ENCODE assay signal across 20 cellular contexts in genomic region chr11:5696210-5696609, GRCh38. TPM values are rescaled to one million over a fixed set of nuclear protein-coding genes. Genes with fewer than 3 reads are reported as not detected.
A peak's percentile ranks its signal among the peaks of the same experiment; 100 is the strongest.
DNase-seq lines count a peak whose midpoint lies in the region; ATAC-seq, FAIRE-seq and TF ChIP-seq lines count a peak whose summit lies in the region.
"Had no signal": no experiment of that assay in that cellular context is flagged by ENCODE, and none has a peak within 500 bp of the region (broad histone marks: within the 10 kb centered on the region; RNA-seq: fewer than 3 reads in every experiment).

No MANE protein-coding gene starts in this region.

- H3K27ac ChIP-seq in liver (ENCODE audit: low read depth in 1 of 2, low read length in 2 of 2) (no peak overlapping the region), HepG2 (ENCODE audit: extremely low read length, insufficient read depth, low read length) (no peak overlapping the region)
- H3K27ac ChIP-seq: tibial artery had no signal

- H3K9me3 ChIP-seq in liver (ENCODE audit: control insufficient read depth in 4 of 4, low read length in 3 of 4) (no peaks in the 10 kb centered on the region), HepG2 (ENCODE audit: low read length) (no peaks in the 10 kb centered on the region), T-helper 17 cell (ENCODE audit: control insufficient read depth, low read length, poor library complexity, severe bottlenecking) (no peaks in the 10 kb centered on the region)
- H3K9me3 ChIP-seq: tibial artery had no signal

- 62% methylated on average over 2 of the region's 2 CpGs for WGBS in liver
- 5% methylated on average over 2 of the region's 2 CpGs for WGBS in HepG2 (ENCODE audit: low lambda C conversion rate)

- intact Hi-C loops in HepG2 (cut with micrococcal nuclease; ENCODE audit: unreplicated experiment), result no loop called here

- no peaks in the 10 kb centered on the region for H3K9me3 Mint-ChIP-seq in immature natural killer cell
- H3K9me3 Mint-ChIP-seq: activated CD4-positive, alpha-beta memory T cell treated with anti-CD3 and anti-CD28 coated beads, Interleukin-2, amount 10 ng/mL, durations not matched to agents 7 days and 5 days; mesothelial cell of epicardium had no signal

- no peak overlapping the region for H3K4me2 ChIP-seq in HepG2 (ENCODE audit: low read depth, low read length)

- no TSS peak for BruUV-seq in HepG2 (replicated peaks; lab: Mats Ljungman, UMichigan)

- TF ChIP-seq POLR2A in HepG2 (IDR thresholded peaks at IDR 0.05; ENCODE audit: insufficient read depth in 1 of 2, low read depth in 2 of 2, low read length in 2 of 2), result no peak

- H3K9ac ChIP-seq in liver (ENCODE audit: low read depth in 1 of 2, low read length in 2 of 2) (no peak overlapping the region), HepG2 (ENCODE audit: insufficient read depth, low read depth, low read length) (no peak overlapping the region)

- no peak for FAIRE-seq in HepG2 (lab: Jason Lieb, UNC)

- H2AFZ ChIP-seq in HepG2 (ENCODE audit: low read length), result no peak overlapping the region

- H3K4me3 ChIP-seq in liver (ENCODE audit: low read depth in 1 of 3, low read length in 3 of 3) (no peak overlapping the region), HepG2 (replicated peaks in 1 of 3; ENCODE audit: insufficient read depth in 1 of 3, low read depth in 2 of 3, low read length in 3 of 3) (no peak overlapping the region)
- H3K4me3 ChIP-seq: tibial artery had no signal

- POLR2A ChIA-PET in HepG2 (lab: Yijun Ruan, JAX), result no interaction called here

- CTCF ChIA-PET in HepG2 (lab: Yijun Ruan, JAX; ENCODE audit: low intra/inter-chr PET ratio, low total read pairs), result no interaction called here

- in situ Hi-C loops in HepG2 (cut with HindIII; ENCODE audit: extremely low pct_ligation_motif_present, low pct_unique_long_range_greater_than_20kb), result no loop called here

- TF ChIP-seq CTCF in liver (IDR thresholded peaks at IDR 0.05; ENCODE audit: low read depth, low read length, missing input control), result no peak
- no peak for TF ChIP-seq CTCF in HepG2 (CRISPR knock-in tag; IDR thresholded peaks at IDR 0.05)

- TF ChIP-seq EP300 in HepG2 (IDR thresholded peaks at IDR 0.05; ENCODE audit: low read depth in 2 of 2, low read length in 2 of 2) (no peak), HepG2 (CRISPR knock-in tag; IDR thresholded peaks at IDR 0.05; ENCODE audit: borderline replicate concordance) (no peak)

- H3K79me2 ChIP-seq in HepG2 (ENCODE audit: insufficient read depth, low read length), result no peaks in the 10 kb centered on the region

- ATAC-seq in HepG2 (no peak), T-helper 17 cell (no peak), GM21825 (IDR thresholded peaks at IDR 0.05; ENCODE audit: unreplicated experiment) (no peak)

- H3K4me3 Mint-ChIP-seq in T-helper 17 cell, result peak overlapping the region; percentile 28
- no peak overlapping the region for H3K4me3 Mint-ChIP-seq in immature natural killer cell
- H3K4me3 Mint-ChIP-seq: activated CD4-positive, alpha-beta memory T cell treated with anti-CD3 and anti-CD28 coated beads, Interleukin-2, amount 10 ng/mL, durations not matched to agents 7 days and 5 days; mesothelial cell of epicardium had no signal

- H3K4me1 ChIP-seq in liver (ENCODE audit: control insufficient read depth in 4 of 4, insufficient read depth in 4 of 4, low read length in 3 of 4) (no peaks in the 10 kb centered on the region), HepG2 (ENCODE audit: insufficient read depth, low read length) (no peaks in the 10 kb centered on the region)

- TF ChIP-seq RAD21 in liver (IDR thresholded peaks at IDR 0.05), result no peak
- TF ChIP-seq RAD21 in HepG2 (CRISPR knock-in tag; IDR thresholded peaks at IDR 0.05), result no peak

- H3K36me3 Mint-ChIP-seq in T-helper 17 cell (ENCODE audit: low read depth) (peaks cover 14% of the 10 kb centered on the region), immature natural killer cell (peaks cover 12 to 57% (median 34%) of the 10 kb centered on the region in 3 donors)

- H3K27me3 Mint-ChIP-seq in T-helper 17 cell (no peaks in the 10 kb centered on the region), immature natural killer cell (ENCODE audit: low read depth in 3 of 3) (peaks cover 0 to 3% (median 1%) of the 10 kb centered on the region in 3 donors)
- H3K27me3 Mint-ChIP-seq: activated CD4-positive, alpha-beta memory T cell treated with anti-CD3 and anti-CD28 coated beads, Interleukin-2, amount 10 ng/mL, durations not matched to agents 7 days and 5 days had no signal

- H3K27me3 ChIP-seq in liver (ENCODE audit: control insufficient read depth in 4 of 4, insufficient read depth in 4 of 4, low read length in 3 of 4) (no peaks in the 10 kb centered on the region), HepG2 (ENCODE audit: control insufficient read depth in 1 of 2, insufficient read depth in 2 of 2, low read length in 2 of 2) (no peaks in the 10 kb centered on the region)
- H3K27me3 ChIP-seq: tibial artery had no signal

- H3K36me3 ChIP-seq in liver (ENCODE audit: control insufficient read depth in 4 of 4, insufficient read depth in 3 of 4, low read depth in 1 of 4, low read length in 3 of 4) (peaks cover 0 to 9% (median 3%) of the 10 kb centered on the region in 4 donors), HepG2 (replicated peaks in 1 of 2; ENCODE audit: control insufficient read depth in 1 of 2, insufficient read depth in 2 of 2, low read length in 2 of 2) (no peaks in the 10 kb centered on the region)

- no peaks in the 10 kb centered on the region for H4K20me1 ChIP-seq in HepG2 (ENCODE audit: insufficient read depth, low read length)

- H3K4me1 Mint-ChIP-seq in T-helper 17 cell (peaks cover 44% of the 10 kb centered on the region), immature natural killer cell (peaks cover 65 to 88% of the 10 kb centered on the region in 2 donors)

- H3K27ac Mint-ChIP-seq in T-helper 17 cell (peak overlapping the region; percentile 98), immature natural killer cell (peak overlapping the region; percentile 20 to 85 (median 80))
- H3K27ac Mint-ChIP-seq: activated CD4-positive, alpha-beta memory T cell treated with anti-CD3 and anti-CD28 coated beads, Interleukin-2, amount 10 ng/mL, durations not matched to agents 7 days and 5 days; mesothelial cell of epicardium had no signal

- DNase-seq in HepG2 (ENCODE audit: low spot score) (no peak), T-helper 17 cell (no peak), immature natural killer cell (no peak), SHP77 treated with DMSO at 0.1 percent for 48 hours (lab: John Stamatoyannopoulos, UW) (no peak), NCI-H526 treated with DMSO at 0.1 percent for 48 hours (lab: John Stamatoyannopoulos, UW) (no peak), germinal center (ENCODE audit: low spot score) (no peak)
- DNase-seq: activated CD4-positive, alpha-beta memory T cell treated with anti-CD3 and anti-CD28 coated beads, Interleukin-2, amount 10 ng/mL, durations not matched to agents 7 days and 5 days; aorta; DND-41; GOT3; hippocampal formation; NCI-H187; NCI-H345; stimulated activated CD4-positive, alpha-beta T cell treated with anti-CD3 and anti-CD28 coated beads, Interleukin-12 subunit alpha, Interleukin-12 subunit beta, amount 100 ng/mL, for 4 hours; tibial artery had no signal

RNA-seq across cellular contexts. Expression of gene TRIM22, which starts 6.6 kb away (rescaled TPM):
- total RNA-seq in liver (10 to 100 TPM; 11.5 to 21.6 TPM), HepG2 (2016; rRNA removed; fragmentation: Illumina TruSeq; extraction: Trizol) (2.2 and 2.4 TPM in 2 replicates), T-helper 17 cell (100 to 1,000 TPM; 273 to 293 TPM)
- polyA plus RNA-seq in liver (1 to 10 TPM; 3.6 to 7.6 TPM), HepG2 (2011; rRNA removed) (3.2 and 3.4 TPM in 2 replicates), immature natural killer cell (100 to 1,000 TPM; 148 to 196 (median 166) TPM)
- 0.18 TPM in 1 of 2 replicates, not detected in the other for total RNA-seq in HepG2 (2016; cell fraction: cytosol; rRNA removed; fragmentation: Illumina TruSeq; extraction: Trizol; ENCODE audit: low read depth)
- 2.5 and 2.9 TPM in 2 replicates for total RNA-seq in HepG2 (2016; cell fraction: insoluble cytoplasmic fraction; rRNA removed; fragmentation: Illumina TruSeq; extraction: Trizol)
- total RNA-seq in HepG2 (2016; cell fraction: membrane; rRNA removed; fragmentation: Illumina TruSeq; extraction: Trizol), result 0.43 and 0.59 TPM in 2 replicates
- 2.6 and 3.7 TPM in 2 replicates for total RNA-seq in HepG2 (2016; cell fraction: nucleus; rRNA removed; fragmentation: Illumina TruSeq; extraction: Trizol)
- 0.63 and 1.5 TPM in 2 replicates for polyA plus RNA-seq in HepG2 (2011; cell fraction: cytosol; rRNA removed)
- 4.6 and 7.1 TPM in 2 replicates for polyA plus RNA-seq in HepG2 (2011; cell fraction: nucleus; rRNA removed)
- 1.5 and 4.6 TPM in 2 replicates for polyA plus RNA-seq in HepG2 (2012)
- 0.10 and 0.29 TPM in 2 replicates for polyA plus RNA-seq in HepG2 (2016; cell fraction: cytosol; fragmentation: Illumina TruSeq; extraction: Trizol; ENCODE audit: low read depth)
- polyA plus RNA-seq in HepG2 (2016; cell fraction: insoluble cytoplasmic fraction; fragmentation: Illumina TruSeq; extraction: Trizol; ENCODE audit: low read depth), result 1.6 and 2.4 TPM in 2 replicates
- polyA plus RNA-seq in HepG2 (2016; cell fraction: membrane; fragmentation: Illumina TruSeq; extraction: Trizol; ENCODE audit: low read depth), result 0.16 and 0.17 TPM in 2 replicates
- polyA plus RNA-seq in HepG2 (2016; cell fraction: nucleus; fragmentation: Illumina TruSeq; extraction: Trizol; ENCODE audit: insufficient read depth, low read depth), result 4.4 and 5.1 TPM in 2 replicates
- 0.37 and 2.1 TPM in 2 replicates for polyA minus RNA-seq in HepG2 (2011; rRNA and poly(A)+ RNA removed; ENCODE audit: low replicate concordance)
- polyA minus RNA-seq in HepG2 (2011; cell fraction: cytosol; rRNA and poly(A)+ RNA removed), result 0.70 and 0.99 TPM in 2 replicates
- 3.3 and 7.7 TPM in 2 replicates for polyA minus RNA-seq in HepG2 (2011; cell fraction: nucleus; rRNA and poly(A)+ RNA removed)

RNA-seq across cellular contexts. Expression of gene TRIM5, which starts 11.3 kb away (rescaled TPM):
- total RNA-seq in liver (10 to 100 TPM; 16.3 to 20.2 TPM), HepG2 (2016; rRNA removed; fragmentation: Illumina TruSeq; extraction: Trizol) (13.1 and 19.9 TPM in 2 replicates), T-helper 17 cell (10 to 100 TPM in 1 of 2 donors, 1 to 10 TPM in 1; 9.9 to 10.4 TPM)
- polyA plus RNA-seq in liver (1 to 10 TPM; 7.8 to 9.9 TPM), HepG2 (2011; rRNA removed) (7.0 and 7.8 TPM in 2 replicates), immature natural killer cell (10 to 100 TPM in 2 of 3 donors, 1 to 10 TPM in 1; 8.9 to 19.8 (median 14.6) TPM)
- total RNA-seq in HepG2 (2016; cell fraction: cytosol; rRNA removed; fragmentation: Illumina TruSeq; extraction: Trizol; ENCODE audit: low read depth), result 1.2 and 1.4 TPM in 2 replicates
- total RNA-seq in HepG2 (2016; cell fraction: insoluble cytoplasmic fraction; rRNA removed; fragmentation: Illumina TruSeq; extraction: Trizol), result 14.0 and 18.8 TPM in 2 replicates
- total RNA-seq in HepG2 (2016; cell fraction: membrane; rRNA removed; fragmentation: Illumina TruSeq; extraction: Trizol), result 3.9 and 5.4 TPM in 2 replicates
- total RNA-seq in HepG2 (2016; cell fraction: nucleus; rRNA removed; fragmentation: Illumina TruSeq; extraction: Trizol), result 12.2 and 15.5 TPM in 2 replicates
- polyA plus RNA-seq in HepG2 (2011; cell fraction: cytosol; rRNA removed), result 3.5 and 6.0 TPM in 2 replicates
- polyA plus RNA-seq in HepG2 (2011; cell fraction: nucleus; rRNA removed), result 4.2 and 7.6 TPM in 2 replicates
- 5.2 and 6.9 TPM in 2 replicates for polyA plus RNA-seq in HepG2 (2012)
- polyA plus RNA-seq in HepG2 (2016; cell fraction: cytosol; fragmentation: Illumina TruSeq; extraction: Trizol; ENCODE audit: low read depth), result 0.83 and 0.87 TPM in 2 replicates
- polyA plus RNA-seq in HepG2 (2016; cell fraction: insoluble cytoplasmic fraction; fragmentation: Illumina TruSeq; extraction: Trizol; ENCODE audit: low read depth), result 13.8 and 14.0 TPM in 2 replicates
- 2.4 and 3.1 TPM in 2 replicates for polyA plus RNA-seq in HepG2 (2016; cell fraction: membrane; fragmentation: Illumina TruSeq; extraction: Trizol; ENCODE audit: low read depth)
- 13.1 and 13.2 TPM in 2 replicates for polyA plus RNA-seq in HepG2 (2016; cell fraction: nucleus; fragmentation: Illumina TruSeq; extraction: Trizol; ENCODE audit: insufficient read depth, low read depth)
- polyA minus RNA-seq in HepG2 (2011; rRNA and poly(A)+ RNA removed; ENCODE audit: low replicate concordance), result 6.2 and 13.6 TPM in 2 replicates
- polyA minus RNA-seq in HepG2 (2011; cell fraction: cytosol; rRNA and poly(A)+ RNA removed), result 5.2 and 5.9 TPM in 2 replicates
- 12.1 and 13.2 TPM in 2 replicates for polyA minus RNA-seq in HepG2 (2011; cell fraction: nucleus; rRNA and poly(A)+ RNA removed)

RNA-seq across cellular contexts. Expression of gene OR56B1, which starts 40.0 kb away (rescaled TPM):
- total RNA-seq in liver (not detected), HepG2 (2016; rRNA removed; fragmentation: Illumina TruSeq; extraction: Trizol) (not detected in 2 replicates), T-helper 17 cell (under 1 TPM in 1 of 2 donors, not detected in 1; 0.20 TPM)
- polyA plus RNA-seq in liver (not detected), HepG2 (2011; rRNA removed) (not detected in 2 replicates), immature natural killer cell (under 1 TPM in 1 of 3 donors, not detected in 2; 0.28 TPM)
- total RNA-seq in HepG2 (2016; cell fraction: cytosol; rRNA removed; fragmentation: Illumina TruSeq; extraction: Trizol; ENCODE audit: low read depth), result not detected in 2 replicates
- not detected in 2 replicates for total RNA-seq in HepG2 (2016; cell fraction: insoluble cytoplasmic fraction; rRNA removed; fragmentation: Illumina TruSeq; extraction: Trizol)
- total RNA-seq in HepG2 (2016; cell fraction: membrane; rRNA removed; fragmentation: Illumina TruSeq; extraction: Trizol), result not detected in 2 replicates
- not detected in 2 replicates for total RNA-seq in HepG2 (2016; cell fraction: nucleus; rRNA removed; fragmentation: Illumina TruSeq; extraction: Trizol)
- polyA plus RNA-seq in HepG2 (2011; cell fraction: cytosol; rRNA removed), result not detected in 2 replicates
- not detected in 2 replicates for polyA plus RNA-seq in HepG2 (2011; cell fraction: nucleus; rRNA removed)
- polyA plus RNA-seq in HepG2 (2012), result not detected in 2 replicates
- polyA plus RNA-seq in HepG2 (2016; cell fraction: cytosol; fragmentation: Illumina TruSeq; extraction: Trizol; ENCODE audit: low read depth), result not detected in 2 replicates
- polyA plus RNA-seq in HepG2 (2016; cell fraction: insoluble cytoplasmic fraction; fragmentation: Illumina TruSeq; extraction: Trizol; ENCODE audit: low read depth), result not detected in 2 replicates
- polyA plus RNA-seq in HepG2 (2016; cell fraction: membrane; fragmentation: Illumina TruSeq; extraction: Trizol; ENCODE audit: low read depth), result not detected in 2 replicates
- not detected in 2 replicates for polyA plus RNA-seq in HepG2 (2016; cell fraction: nucleus; fragmentation: Illumina TruSeq; extraction: Trizol; ENCODE audit: insufficient read depth, low read depth)
- 0.16 TPM in 1 of 2 replicates, not detected in the other for polyA minus RNA-seq in HepG2 (2011; rRNA and poly(A)+ RNA removed; ENCODE audit: low replicate concordance)
- polyA minus RNA-seq in HepG2 (2011; cell fraction: cytosol; rRNA and poly(A)+ RNA removed), result not detected in 2 replicates
- not detected in 2 replicates for polyA minus RNA-seq in HepG2 (2011; cell fraction: nucleus; rRNA and poly(A)+ RNA removed)
- total RNA-seq: kidney epithelial cell, renal cortical epithelial cell had no signal
- polyA plus RNA-seq: aorta had no signal

RNA-seq across cellular contexts. Expression of gene OR52N4, which starts 57.8 kb away (rescaled TPM):
- total RNA-seq in liver, result under 1 TPM in 1 of 2 donors, not detected in 1; 0.14 TPM
- not detected for polyA plus RNA-seq in liver
- 0.09 TPM in 1 of 2 replicates, not detected in the other for total RNA-seq in HepG2 (2016; rRNA removed; fragmentation: Illumina TruSeq; extraction: Trizol)
- not detected in 2 replicates for total RNA-seq in HepG2 (2016; cell fraction: cytosol; rRNA removed; fragmentation: Illumina TruSeq; extraction: Trizol; ENCODE audit: low read depth)
- 0.15 TPM in 1 of 2 replicates, not detected in the other for total RNA-seq in HepG2 (2016; cell fraction: insoluble cytoplasmic fraction; rRNA removed; fragmentation: Illumina TruSeq; extraction: Trizol)
- total RNA-seq in HepG2 (2016; cell fraction: membrane; rRNA removed; fragmentation: Illumina TruSeq; extraction: Trizol), result not detected in 2 replicates
- not detected in 2 replicates for total RNA-seq in HepG2 (2016; cell fraction: nucleus; rRNA removed; fragmentation: Illumina TruSeq; extraction: Trizol)
- 0.18 and 0.30 TPM in 2 replicates for polyA plus RNA-seq in HepG2 (2011; rRNA removed)
- polyA plus RNA-seq in HepG2 (2011; cell fraction: cytosol; rRNA removed), result 0.14 TPM in 1 of 2 replicates, not detected in the other
- 0.17 TPM in 1 of 2 replicates, not detected in the other for polyA plus RNA-seq in HepG2 (2011; cell fraction: nucleus; rRNA removed)
- polyA plus RNA-seq in HepG2 (2012), result not detected in 2 replicates
- polyA plus RNA-seq in HepG2 (2016; cell fraction: cytosol; fragmentation: Illumina TruSeq; extraction: Trizol; ENCODE audit: low read depth), result not detected in 2 replicates
- polyA plus RNA-seq in HepG2 (2016; cell fraction: insoluble cytoplasmic fraction; fragmentation: Illumina TruSeq; extraction: Trizol; ENCODE audit: low read depth), result 0.23 TPM in 1 of 2 replicates, not detected in the other
- not detected in 2 replicates for polyA plus RNA-seq in HepG2 (2016; cell fraction: membrane; fragmentation: Illumina TruSeq; extraction: Trizol; ENCODE audit: low read depth)
- polyA plus RNA-seq in HepG2 (2016; cell fraction: nucleus; fragmentation: Illumina TruSeq; extraction: Trizol; ENCODE audit: insufficient read depth, low read depth), result not detected in 2 replicates
- polyA minus RNA-seq in HepG2 (2011; rRNA and poly(A)+ RNA removed; ENCODE audit: low replicate concordance), result not detected in 2 replicates
- not detected in 2 replicates for polyA minus RNA-seq in HepG2 (2011; cell fraction: cytosol; rRNA and poly(A)+ RNA removed)
- polyA minus RNA-seq in HepG2 (2011; cell fraction: nucleus; rRNA and poly(A)+ RNA removed), result not detected in 2 replicates
- total RNA-seq in T-helper 17 cell, result 1 to 10 TPM; 1.3 to 1.4 TPM
- not detected for polyA plus RNA-seq in immature natural killer cell
- total RNA-seq: kidney epithelial cell, mesothelial cell of epicardium, renal cortical epithelial cell had no signal

Comparison
In these comparisons a context has a peak if more than half of its experiments do, and no peak if none do; other contexts are left out.
1. RNA of gene TRIM22, which starts 6.6 kb away (total RNA-seq): 273 to 293 TPM in T-helper 17 cell; 11.5 to 21.6 TPM in liver and 0.18 to 3.7 TPM in HepG2; every median in the first group is over 10 times any median in the second.